10 cellular contexts compared by ENCODE assay signal in the genomic region with DNA sequence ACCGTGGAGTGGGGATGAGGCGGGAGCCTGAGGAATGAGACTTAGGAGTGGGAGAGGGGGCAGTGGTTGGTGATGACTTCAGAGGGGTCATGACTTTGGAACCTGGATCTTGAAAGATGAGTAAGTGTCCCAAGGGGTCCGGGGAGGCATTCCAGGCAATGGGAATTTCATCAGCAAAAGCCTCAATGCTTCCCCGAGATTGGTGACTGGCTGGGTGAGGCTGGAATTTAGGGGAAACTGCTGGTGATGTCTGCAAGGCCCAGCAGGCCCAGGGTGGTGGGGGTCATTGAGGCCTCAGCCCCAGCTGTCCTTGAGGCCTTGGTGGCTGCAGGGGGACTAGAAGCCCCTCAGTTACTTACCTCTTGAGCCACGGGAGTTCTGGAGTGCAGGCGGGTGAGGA. TPM values are rescaled to one million over a fixed set of nuclear protein-coding genes. Genes with fewer than 3 reads are reported as not detected.
DNase-seq lines count a peak whose midpoint lies in the region; ATAC-seq and TF ChIP-seq lines count a peak whose summit lies in the region.
"Had no signal": no experiment of that assay in that cellular context is flagged by ENCODE, and none has a peak within 500 bp of the region (broad histone marks: within the 10 kb centered on the region; RNA-seq: fewer than 3 reads in every experiment).

No MANE protein-coding gene starts in this region.

- no peak for TF ChIP-seq POLR2A in thyroid gland (IDR thresholded peaks at IDR 0.05)

- no peak overlapping the region for H3K4me3 ChIP-seq in lung
- no peak overlapping the region for H3K4me3 ChIP-seq in thyroid gland (replicated peaks in 1 of 3)

- H3K36me3 ChIP-seq in lung (ENCODE audit: control insufficient read depth in 2 of 2, insufficient read depth in 2 of 2, low read length in 2 of 2) (peaks cover 0 to 7% of the 10 kb centered on the region in 2 donors), thyroid gland (no peaks in the 10 kb centered on the region)

- no peak for ATAC-seq in lung (ENCODE audit: insufficient read depth, low FRiP score)

- TF ChIP-seq CTCF in lung (IDR thresholded peaks at IDR 0.05; ENCODE audit: control extremely low read depth, extremely low read depth) (no peak), thyroid gland (IDR thresholded peaks at IDR 0.05) (no peak)

- H3K9me3 ChIP-seq in lung (ENCODE audit: control insufficient read depth in 2 of 2, insufficient read depth in 1 of 2, low read length in 1 of 2) = no peaks in the 10 kb centered on the region
- no peaks in the 10 kb centered on the region for H3K9me3 ChIP-seq in thyroid gland

- DNase-seq in HT1080 (ENCODE audit: low read depth) = peak; percentile 58
- peak; percentile 34 for DNase-seq in dermis blood vessel endothelial cell
- no peak for DNase-seq in lung (ENCODE audit: low spot score)
- DNase-seq in thyroid gland = no peak
- no peak for DNase-seq in NAMALWA (ENCODE audit: low spot score)
- no peak for DNase-seq in SK-N-DZ (ENCODE audit: low spot score)
- no peak for DNase-seq in hippocampal formation (lab: John Stamatoyannopoulos, UW)
- no peak for DNase-seq in iPS-NIHi7 (ENCODE audit: extremely low spot score)
- DNase-seq: activated B cell treated with CpG ODN at 0.5 μM for 24 hours; activated naive CD8-positive, alpha-beta T cell treated with anti-CD3 and anti-CD28 coated beads for 36 hours had no signal

- intact Hi-C loops in thyroid gland (cut with DNase I) = no loop called here

- H3K4me1 ChIP-seq in lung (ENCODE audit: control insufficient read depth in 2 of 2, insufficient read depth in 2 of 2, low read length in 2 of 2) (peaks cover 21 to 52% of the 10 kb centered on the region in 2 donors), thyroid gland (peaks cover 64 to 83% of the 10 kb centered on the region in 2 donors)

- WGBS in lung, 2 donors = 78 to 82% methylated on average over 6 of the region's 6 CpGs
- 49 to 64% methylated on average over 4 of the region's 6 CpGs for whole genome bisulfite sequencing in thyroid gland, 2 donors

- H3K27ac ChIP-seq in lung (ENCODE audit: low read depth in 1 of 2, low read length in 1 of 2) = peak overlapping the region; percentile 34 to 76
- peak overlapping the region; percentile 83 to 98 (median 96) for H3K27ac ChIP-seq in thyroid gland

- no peaks in the 10 kb centered on the region for H3K27me3 ChIP-seq in lung (ENCODE audit: control insufficient read depth, insufficient read depth)
- H3K27me3 ChIP-seq in thyroid gland = no peaks in the 10 kb centered on the region

RNA-seq across cellular contexts. Expression of gene NDST1, which starts 7.5 kb away (rescaled TPM):
- 47.6 and 58.6 TPM in 2 replicates for total RNA-seq in HT1080 (2014; rRNA removed; shearing (Covaris generic))
- 57.5 and 64.7 TPM in 2 replicates for polyA plus RNA-seq in HT1080 (2015; cell fraction: cytosol; rRNA removed)
- polyA plus RNA-seq in HT1080 (2015; cell fraction: nucleus; rRNA removed) = 74.6 and 77.4 TPM in 2 replicates
- total RNA-seq in dermis blood vessel endothelial cell (68.1 and 99.5 TPM in 2 replicates), lung (100 to 1,000 TPM in 1 of 2 donors, 10 to 100 TPM in 1; 71.6 to 145 TPM), thyroid gland (100 to 1,000 TPM in 2 of 4 donors, 10 to 100 TPM in 2; 84.9 to 171 (median 113) TPM)
- 10 to 100 TPM; 45.6 to 49.8 TPM for polyA plus RNA-seq in lung
- polyA plus RNA-seq in SK-N-DZ (2014; cell fraction: cytosol; rRNA removed) = 22.8 and 30.8 TPM in 2 replicates
- polyA plus RNA-seq in SK-N-DZ (2014; cell fraction: nucleus; rRNA removed) = 25.2 and 37.7 TPM in 2 replicates

Comparison
In these comparisons a context has a peak if more than half of its experiments do, and no peak if none do; other contexts are left out.
1. DNase-seq: peak in HT1080 (single experiment) and dermis blood vessel endothelial cell (single experiment); none in lung (single experiment), thyroid gland (0 of 2), NAMALWA (single experiment), SK-N-DZ (single experiment), hippocampal formation (0 of 2) and iPS-NIHi7 (single experiment).